In the genomic region with DNA sequence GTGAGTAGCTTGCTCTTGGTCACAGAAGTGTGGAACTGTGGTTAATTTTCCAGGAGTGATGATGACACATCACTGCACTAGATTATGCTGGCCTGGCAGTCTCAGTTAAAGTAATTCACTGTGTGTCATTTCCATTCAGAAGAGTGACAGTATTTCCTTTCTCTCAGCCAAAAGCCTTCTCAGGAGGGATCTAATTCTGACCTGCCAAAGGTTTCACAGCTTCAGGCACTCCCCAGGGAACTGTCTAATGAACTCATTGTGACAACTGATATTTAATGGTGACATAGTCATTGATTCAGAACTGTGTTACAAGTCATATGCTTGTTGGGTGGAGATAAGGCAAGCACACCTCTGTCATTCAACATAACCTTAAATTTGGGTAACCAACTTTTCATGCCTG, we compare ENCODE assay signal across 20 cellular contexts.
"Had no signal": no experiment of that assay in that cellular context is flagged by ENCODE, and none has a peak within 500 bp of the region (broad histone marks: within the 10 kb centered on the region; RNA-seq: fewer than 3 reads in every experiment).

No MANE protein-coding gene starts in this region.

- ATAC-seq: natural killer cell; pancreas; right cardiac atrium; sciatic nerve; stimulated activated effector memory CD8-positive, alpha-beta T cell treated with anti-CD3 and anti-CD28 coated beads, Interleukin-12 subunit alpha, Interleukin-12 subunit beta, amount 100 ng/mL, for 72 hours; upper lobe of right lung had no signal

- DNase-seq: islet precursor cell; left ventricle myocardium inferior; mesendoderm; naive B cell; natural killer cell; nephron progenitor cell; pancreas; posterior cingulate gyrus; retina; right cardiac atrium; stimulated activated CD4-positive, alpha-beta T cell treated with anti-CD3 and anti-CD28 coated beads, Interleukin-12 subunit alpha, Interleukin-12 subunit beta, amount 100 ng/mL, for 4 hours; stimulated activated CD4-positive, alpha-beta T cell treated with anti-CD3 and anti-CD28 coated beads, Interleukin-15, amount 100 ng/mL, for 24 hours; stimulated activated CD4-positive, alpha-beta T cell treated with anti-CD3 and anti-CD28 coated beads, Interleukin-2, amount 100 ng/mL, for 24 hours; stimulated activated CD4-positive, alpha-beta T cell treated with anti-CD3 and anti-CD28 coated beads, Interleukin-4, amount 100 ng/mL, for 1 hour; stimulated activated naive CD4-positive, alpha-beta T cell; tibial artery; trophoblast cell; upper lobe of right lung had no signal
